ENCODE assay signal across 25 cellular contexts in genomic region chr3:27594096-27594690, GRCh38.
DNase-seq lines count a peak whose midpoint lies in the region; ATAC-seq, FAIRE-seq and TF ChIP-seq lines count a peak whose summit lies in the region.
"Had no signal": no experiment of that assay in that cellular context is flagged by ENCODE, and none has a peak within 500 bp of the region (broad histone marks: within the 10 kb centered on the region; RNA-seq: fewer than 3 reads in every experiment).

No MANE protein-coding gene starts in this region.

- no peak for FAIRE-seq in A549 (lab: Jason Lieb, UNC)
- FAIRE-seq: GM18507, keratinocyte, TTC549 had no signal

- H3F3A ChIP-seq in PC-9 (ENCODE audit: insufficient read depth, low read depth), result 0 out of 2 replicates have a peak, but pooled peaks cover 4% of the 10 kb centered on the region

- TF ChIP-seq CTCF in A549 (IDR thresholded peaks at IDR 0.05) (no peak), PC-9 (conservative IDR thresholded peaks at IDR 0.05) (no peak), coronary artery (IDR thresholded peaks at IDR 0.05) (no peak)

- peak overlapping the region; percentile 66; the same call in 1 of the 2 replicates for H2AFZ ChIP-seq in PC-9

- no peak for DNase-seq in A549 (ENCODE audit: low read depth in 1 of 2, low spot score in 1 of 2)
- DNase-seq in PC-9, result no peak
- no peak for DNase-seq in coronary artery (ENCODE audit: low spot score)
- DNase-seq in DMS53 (lab: John Stamatoyannopoulos, UW), result no peak
- no peak for DNase-seq in putamen (ENCODE audit: low spot score)
- DNase-seq in activated naive CD4-positive, alpha-beta T cell treated with anti-CD3 and anti-CD28 coated beads, Interleukin-2, amount 50 U/mL, for 16 hours, result no peak
- DNase-seq: activated CD8-positive, alpha-beta T cell treated with anti-CD3 and anti-CD28 coated beads for 36 hours; cortex of kidney; midbrain; naive thymus-derived CD8-positive, alpha-beta T cell; NCI-H1417; NCI-H2081 treated with DMSO at 0.1 percent for 48 hours; NCI-H748 treated with DMSO at 0.1 percent for 48 hours; occipital lobe; stimulated activated CD4-positive, alpha-beta T cell treated with anti-CD3 and anti-CD28 coated beads, Interleukin-1b, Interleukin-23, amount 100 ng/mL, for 48 hours; stimulated activated CD8-positive, alpha-beta memory T cell treated with anti-CD3 and anti-CD28 coated beads, Interleukin-4, amount 100 ng/mL, for 48 hours; trophoblast cell had no signal

- H3K4me3 ChIP-seq in A549 (no peak overlapping the region), PC-9 (no peak overlapping the region), coronary artery (no peak overlapping the region), muscle layer of colon (ENCODE audit: low read depth in 1 of 2, low read length in 2 of 2) (peak overlapping the region in 1 of 2 donors; percentile 19)
- H3K4me3 ChIP-seq: HAP-1, smooth muscle cell had no signal

- CTCF ChIA-PET in A549 (lab: Yijun Ruan, JAX) (no interaction called here), PC-9 (lab: Charles Lee) (no interaction called here)

- no peak overlapping the region for H3K9ac ChIP-seq in muscle layer of colon (ENCODE audit: low read length)

- H3K36me3 ChIP-seq in PC-9 (ENCODE audit: low read depth), result no peaks in the 10 kb centered on the region
- H3K36me3 ChIP-seq in muscle layer of colon (ENCODE audit: insufficient read depth, low read length), result no peaks in the 10 kb centered on the region
- H3K36me3 ChIP-seq: HAP-1 had no signal

- H3K27ac ChIP-seq in A549 (peak overlapping the region in 1 of 2 experiments; percentile 32; a peak in 2 of 6 replicates), PC-9 (no peak overlapping the region), coronary artery (peak overlapping the region; percentile 31 to 33), muscle layer of colon (ENCODE audit: low read depth, low read length) (peak overlapping the region; percentile 28)

- no peaks in the 10 kb centered on the region for H3K79me2 ChIP-seq in PC-9 (ENCODE audit: low read depth)

- H3K27me3 ChIP-seq in PC-9 (ENCODE audit: insufficient read depth, low read depth) (no peaks in the 10 kb centered on the region), muscle layer of colon (ENCODE audit: control insufficient read depth in 1 of 2, insufficient read depth in 2 of 2, low read length in 2 of 2) (no peaks in the 10 kb centered on the region)

- ATAC-seq in A549, result no peak
- ATAC-seq in GM19397 (IDR thresholded peaks at IDR 0.05; ENCODE audit: unreplicated experiment), result no peak
- ATAC-seq: activated CD4-positive, CD25-positive, alpha-beta regulatory T cell treated with anti-CD3 and anti-CD28 coated beads, Interleukin-2, amount 50 U/mL, for 24 hours; activated CD8-positive, alpha-beta T cell treated with anti-CD3 and anti-CD28 coated beads for 36 hours; naive thymus-derived CD8-positive, alpha-beta T cell had no signal

- POLR2A ChIA-PET in A549 (lab: Yijun Ruan, JAX) (no interaction called here), PC-9 (lab: Charles Lee; ENCODE audit: unreplicated experiment) (no interaction called here)

- H4K20me1 ChIP-seq in PC-9 (ENCODE audit: insufficient read depth), result no peaks in the 10 kb centered on the region

- no peak for TF ChIP-seq POLR2A in A549 (IDR thresholded peaks at IDR 0.05; ENCODE audit: low read length)

- H3K4me1 ChIP-seq in A549, result peaks cover 46% of the 10 kb centered on the region
- H3K4me1 ChIP-seq in PC-9 (replicated peaks; ENCODE audit: insufficient read depth), result peaks cover 24% of the 10 kb centered on the region
- H3K4me1 ChIP-seq in muscle layer of colon (ENCODE audit: insufficient read depth, low read length), result peaks cover 45% of the 10 kb centered on the region

- 24% methylated on average over 1 of the region's 1 CpG for WGBS in A549 (ENCODE audit: missing lambda C conversion rate)

- no peak for TF ChIP-seq RAD21 in A549 (conservative IDR thresholded peaks at IDR 0.05 in 1 of 2, IDR thresholded peaks at IDR 0.05 in 1 of 2)

- no TSS peak for BruUV-seq in PC-9 (replicated peaks; lab: Mats Ljungman, UMichigan)

- no peak for TF ChIP-seq EP300 in A549 (IDR thresholded peaks at IDR 0.05)

- no peaks in the 10 kb centered on the region for H3K9me3 ChIP-seq in A549
- no peaks in the 10 kb centered on the region; the same call in 1 of the 2 replicates for H3K9me3 ChIP-seq in PC-9 (ENCODE audit: insufficient read depth, low read depth)
- H3K9me3 ChIP-seq in muscle layer of colon (ENCODE audit: low read length), result no peaks in the 10 kb centered on the region
- H3K9me3 ChIP-seq: HAP-1 had no signal

- H3K4me2 ChIP-seq in A549 (0 out of 3 replicates have a peak overlapping the region, but pooled peaks have one; percentile 1), PC-9 (0 out of 2 replicates have a peak overlapping the region, but pooled peaks have one; percentile 33)
- H3K4me2 ChIP-seq: smooth muscle cell had no signal

- intact Hi-C loops in PC-9 (cut with micrococcal nuclease; ENCODE audit: unreplicated experiment), result no loop called here

- H3K9me2 ChIP-seq in PC-9 (ENCODE audit: insufficient read depth), result no peaks in the 10 kb centered on the region

TF ChIP-seq in A549, 52 proteins besides CTCF, POLR2A, EP300 and RAD21:
- TF ChIP-seq PBX3 (IDR thresholded peaks at IDR 0.05) (no peak), ATOH8 (CRISPR knock-in tag; IDR thresholded peaks at IDR 0.05; ENCODE audit: low read depth) (no peak), EHF (CRISPR knock-in tag; IDR thresholded peaks at IDR 0.05) (no peak), ZSCAN20 (CRISPR knock-in tag; IDR thresholded peaks at IDR 0.05) (no peak), BCL3 (IDR thresholded peaks at IDR 0.05) (no peak), E2F6 (IDR thresholded peaks at IDR 0.05; ENCODE audit: borderline replicate concordance, low read depth) (no peak), SMC3 (IDR thresholded peaks at IDR 0.05) (no peak), ZFP36 (IDR thresholded peaks at IDR 0.05; ENCODE audit: borderline replicate concordance, partially characterized antibody) (no peak)
